In genomic region chr18:46768166-46768921, GRCh38 we compare ENCODE assay signal across 17 cellular contexts. TPM values are rescaled to one million over a fixed set of nuclear protein-coding genes. Genes with fewer than 3 reads are reported as not detected.
"Had no signal": no experiment of that assay in that cellular context is flagged by ENCODE, and none has a peak within 500 bp of the region (broad histone marks: within the 10 kb centered on the region; RNA-seq: fewer than 3 reads in every experiment).

No MANE protein-coding gene starts in this region.

- ATAC-seq: activated CD8-positive, alpha-beta T cell treated with anti-CD3 and anti-CD28 coated beads, Interleukin-2, amount 10 ng/mL, durations not matched to agents 7 days and 5 days; activated T-helper 17 cell treated with anti-CD3 and anti-CD28 coated beads, Interleukin-2, amount 50 U/mL, for 72 hours; natural killer cell treated with Interleukin-12 subunit alpha and Interleukin-12 subunit beta and Interleukin-15 and Interleukin-18, amount 100 ng/mL, for 72 hours had no signal

- H3K27me3 ChIP-seq: breast epithelium, colonic mucosa, dorsolateral prefrontal cortex, upper lobe of left lung had no signal

- H3K9me3 ChIP-seq: breast epithelium, colonic mucosa, esophagus muscularis mucosa, thoracic aorta, upper lobe of left lung had no signal

- H3K36me3 ChIP-seq: breast epithelium, colonic mucosa, esophagus muscularis mucosa, thoracic aorta, upper lobe of left lung had no signal

- H3K27ac ChIP-seq: breast epithelium, colonic mucosa, esophagus muscularis mucosa, thoracic aorta, upper lobe of left lung had no signal

- H3K4me3 ChIP-seq: breast epithelium, colonic mucosa, dorsolateral prefrontal cortex, esophagus muscularis mucosa, lung, thoracic aorta, upper lobe of left lung had no signal

- H3K4me1 ChIP-seq: breast epithelium, colonic mucosa, upper lobe of left lung had no signal

- DNase-seq: activated CD4-positive, alpha-beta T cell treated with anti-CD3 and anti-CD28 coated beads for 1 hour; activated CD4-positive, alpha-beta T cell treated with anti-CD3 and anti-CD28 coated beads, Interleukin-2, amount 50 U/mL, for 1 hour; activated CD8-positive, alpha-beta T cell treated with anti-CD3 and anti-CD28 coated beads, Interleukin-2, amount 10 ng/mL, durations not matched to agents 7 days and 5 days; activated T-cell treated with anti-CD3 and anti-CD28 coated beads, Interleukin-2, amount 50 U/mL, for 1 hour; colonic mucosa; dorsolateral prefrontal cortex; head of caudate nucleus; small intestine; stimulated activated naive CD4-positive, alpha-beta T cell treated with Interleukin-2 at 50 U/mL for 16 hours; T-helper 1 cell had no signal

RNA-seq across cellular contexts. Expression of gene ST8SIA5, which starts 11.5 kb away (rescaled TPM):
- total RNA-seq: activated CD8-positive, alpha-beta T cell treated with anti-CD3 and anti-CD28 coated beads, Interleukin-2, amount 10 ng/mL, durations not matched to agents 7 days and 5 days had no signal
